In the genomic region with DNA sequence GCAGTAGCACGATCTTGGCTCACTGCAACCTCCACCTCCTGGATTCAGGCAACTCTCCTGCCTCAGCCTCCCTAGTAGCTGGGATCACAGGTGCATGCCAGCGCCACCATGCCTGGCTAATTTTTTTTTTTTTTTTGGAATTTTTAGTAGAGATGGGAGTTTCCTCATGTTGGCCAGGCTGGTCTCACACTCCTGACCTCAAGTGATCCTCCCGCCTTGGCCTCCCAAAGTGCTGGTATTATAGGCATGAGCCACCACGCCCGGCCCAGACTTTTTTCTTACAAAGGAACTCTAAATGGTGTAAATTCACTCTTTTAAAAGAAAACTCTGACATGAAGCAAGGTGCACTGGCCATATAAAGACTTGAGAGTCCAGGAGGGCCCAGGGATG, we compare ENCODE assay signal across 7 cellular contexts. TPM values are rescaled to one million over a fixed set of nuclear protein-coding genes. Genes with fewer than 3 reads are reported as not detected.
DNase-seq lines count a peak whose midpoint lies in the region; ATAC-seq and TF ChIP-seq lines count a peak whose summit lies in the region.
"Not testable (repeated sequence)": the region's sequence is repeated elsewhere in the genome, so short reads cannot be mapped to it uniquely, and the experiment has no call there.

No MANE protein-coding gene starts in this region.

- not testable (repeated sequence) for H3K36me3 Mint-ChIP-seq in IgD-negative memory B cell; activated B cell treated with CpG ODN at 0.5 μM for 24 hours (ENCODE audit: low read depth)

- 0 out of 2 replicates have a peak overlapping the region, but pooled peaks have one; percentile 68 for H3K27ac ChIP-seq in BLaER1
- peak overlapping the region; percentile 96 for H3K27ac ChIP-seq in OCI-LY7 (ENCODE audit: low read depth, low read length, poor library complexity, severe bottlenecking)
- H3K27ac ChIP-seq in esophagus (ENCODE audit: low read depth in 2 of 2, low read length in 1 of 2) = peak overlapping the region; percentile 51 to 87
- H3K27ac ChIP-seq in smooth muscle cell (ENCODE audit: low read depth) = peak overlapping the region; percentile 16

- not testable (repeated sequence) for H3K4me3 ChIP-seq in BLaER1; esophagus (ENCODE audit: low read depth in 1 of 2, low read length in 2 of 2); smooth muscle cell
- H3K4me3 ChIP-seq in OCI-LY7 (ENCODE audit: low read depth, low read length, poor library complexity, severe bottlenecking) = peak overlapping the region; percentile 53

- not testable (repeated sequence) for H3F3A ChIP-seq in smooth muscle cell (ENCODE audit: low read depth)

- H3K4me1 Mint-ChIP-seq in IgD-negative memory B cell (peaks cover 42 to 60% (median 54%) of the 10 kb centered on the region in 3 donors), activated B cell treated with CpG ODN at 0.5 μM for 24 hours (peaks cover 79% of the 10 kb centered on the region)

- TSS peak; percentile 99 for BruUV-seq in OCI-LY7 (replicated peaks; lab: Mats Ljungman, UMichigan)

- DNase-seq in OCI-LY7 (ENCODE audit: low spot score); activated B cell treated with CpG ODN at 0.5 μM for 24 hours; smooth muscle cell (lab: John Stamatoyannopoulos, UW; ENCODE audit: unreplicated experiment): not testable (repeated sequence)
- peak; percentile 26 for DNase-seq in mesenteric fat pad (ENCODE audit: low spot score)

- H3K4me1 ChIP-seq in BLaER1 = peaks cover 40% of the 10 kb centered on the region
- peaks cover 83% of the 10 kb centered on the region for H3K4me1 ChIP-seq in OCI-LY7 (ENCODE audit: insufficient read depth, low read length, poor library complexity, severe bottlenecking)
- not testable (repeated sequence) for H3K4me1 ChIP-seq in esophagus (ENCODE audit: control insufficient read depth in 2 of 2, insufficient read depth in 2 of 2, low read length in 1 of 2); smooth muscle cell (ENCODE audit: low read depth)

- not testable (repeated sequence) for TF ChIP-seq CTCF in OCI-LY7 (conservative IDR thresholded peaks at IDR 0.05; ENCODE audit: low read length); activated B cell treated with CpG ODN at 0.5 μM for 24 hours (IDR thresholded peaks at IDR 0.05); smooth muscle cell (IDR thresholded peaks at IDR 0.05; ENCODE audit: borderline replicate concordance, insufficient read depth, poor library complexity, severe bottlenecking)

- not testable (repeated sequence) for H3K27me3 ChIP-seq in BLaER1; esophagus (ENCODE audit: control insufficient read depth in 1 of 2, insufficient read depth in 2 of 2, low read length in 2 of 2); smooth muscle cell (ENCODE audit: low read depth)

- ATAC-seq in activated B cell treated with CpG ODN at 0.5 μM for 24 hours (ENCODE audit: low read depth) = not testable (repeated sequence)

- H3K4me3 Mint-ChIP-seq in IgD-negative memory B cell = peak overlapping the region in 2 of 4 donors; percentile 85 to 86
- H3K4me3 Mint-ChIP-seq in activated B cell treated with CpG ODN at 0.5 μM for 24 hours = not testable (repeated sequence)

- H4K20me1 ChIP-seq in BLaER1; OCI-LY7 (ENCODE audit: insufficient read depth, low read length); smooth muscle cell (ENCODE audit: low read depth): not testable (repeated sequence)

- H3K9me3 ChIP-seq in BLaER1 (peaks cover 41% of the 10 kb centered on the region), OCI-LY7 (ENCODE audit: low read length) (peaks cover 18% of the 10 kb centered on the region)
- not testable (repeated sequence) for H3K9me3 ChIP-seq in esophagus (ENCODE audit: control insufficient read depth in 2 of 2, insufficient read depth in 1 of 2, low read depth in 1 of 2, low read length in 1 of 2); smooth muscle cell (replicated peaks; ENCODE audit: low read depth)

- H2AFZ ChIP-seq in OCI-LY7 (ENCODE audit: low read length); smooth muscle cell (ENCODE audit: low read depth): not testable (repeated sequence)

- not testable (repeated sequence) for H3K36me3 ChIP-seq in BLaER1; esophagus (ENCODE audit: control insufficient read depth in 2 of 2, insufficient read depth in 2 of 2, low read length in 1 of 2); smooth muscle cell (ENCODE audit: low read depth)
- peaks cover 17% of the 10 kb centered on the region for H3K36me3 ChIP-seq in OCI-LY7 (ENCODE audit: insufficient read depth, low read length)

- peak overlapping the region; percentile 93 to 96 (median 94) for H3K27ac Mint-ChIP-seq in IgD-negative memory B cell
- H3K27ac Mint-ChIP-seq in activated B cell treated with CpG ODN at 0.5 μM for 24 hours = peak overlapping the region; percentile 96

- not testable (repeated sequence) for H3K9ac ChIP-seq in BLaER1; smooth muscle cell (ENCODE audit: low read depth)

- not testable (repeated sequence) for H3K9me3 Mint-ChIP-seq in IgD-negative memory B cell, activated B cell treated with CpG ODN at 0.5 μM for 24 hours

- H3K79me2 ChIP-seq in OCI-LY7 (ENCODE audit: insufficient read depth, low read depth, low read length); smooth muscle cell (ENCODE audit: low read depth): not testable (repeated sequence)

- POLR2A ChIA-PET in OCI-LY7 (lab: Charles Lee) (interaction anchor here (0.7 to 3.9 kb wide), 13 partner anchors 12 to 129 kb away, joined by 3 to 31 read pairs (median 11); a partner anchor contains a TSS), activated B cell treated with CpG ODN at 0.5 μM for 24 hours (lab: Charles Lee) (interaction anchor here (1.0 to 3.1 kb wide), 7 partner anchors 11 to 113 kb away, joined by 4 to 19 read pairs (median 10); a partner anchor contains a TSS)

- H3K9me2 ChIP-seq in OCI-LY7 (ENCODE audit: insufficient read depth, low read length) = not testable (repeated sequence)

- 89 to 96% methylated on average over 5 of the region's 5 CpGs for WGBS in esophagus, 2 donors
- WGBS in smooth muscle cell (ENCODE audit: low lambda C conversion rate) = 97% methylated on average over 5 of the region's 5 CpGs

- intact Hi-C loops in OCI-LY7 (cut with micrococcal nuclease; ENCODE audit: unreplicated experiment) (loop anchor here (2.0 kb wide), 2 partner anchors 22 to 52 kb away; a partner anchor contains a TSS), activated B cell treated with CpG ODN at 0.5 μM for 24 hours (cut with micrococcal nuclease) (loop anchor here (2.0 to 5.0 kb wide), 2 partner anchors 16 to 34 kb away; no protein-coding TSS in a partner anchor)

- CTCF ChIA-PET in OCI-LY7 (lab: Charles Lee; ENCODE audit: unreplicated experiment) = interaction anchor here (1.1 kb wide), 1 partner anchor 55 kb away, joined by 4 read pairs; no protein-coding TSS in a partner anchor
- CTCF ChIA-PET in activated B cell treated with CpG ODN at 0.5 μM for 24 hours (lab: Charles Lee) = not testable (repeated sequence)

- H3K4me2 ChIP-seq in BLaER1, smooth muscle cell: not testable (repeated sequence)
- H3K4me2 ChIP-seq in OCI-LY7 (ENCODE audit: low read length) = peak overlapping the region; percentile 77

- not testable (repeated sequence) for H3K27me3 Mint-ChIP-seq in IgD-negative memory B cell, activated B cell treated with CpG ODN at 0.5 μM for 24 hours

RNA-seq across cellular contexts. Expression of a gene that starts 51.7 kb away (rescaled TPM):
- polyA plus RNA-seq in IgD-negative memory B cell (39.3 TPM), esophagus (10 to 100 TPM; 26.8 to 28.3 TPM), smooth muscle cell (12.0 and 16.1 TPM in 2 replicates)
- total RNA-seq in OCI-LY7 (2014; rRNA removed; shearing (Covaris generic)) = 33.7 and 41.7 TPM in 2 replicates
- total RNA-seq in OCI-LY7 (2022) (59.7 and 62.0 TPM in 2 replicates), activated B cell treated with CpG ODN at 0.5 μM for 24 hours (59.9 and 64.5 TPM in 2 replicates), mesenteric fat pad (18.6 TPM), smooth muscle cell (32.8 and 34.0 TPM in 2 replicates)

Comparison
In these comparisons a context has a peak if more than half of its experiments do, and no peak if none do; other contexts are left out.
1. H3K27ac ChIP-seq: peak in every context shown above with its lines; median percentile 96 in OCI-LY7; 69 in esophagus; 68 in BLaER1; 16 in smooth muscle cell.